In the genomic region with DNA sequence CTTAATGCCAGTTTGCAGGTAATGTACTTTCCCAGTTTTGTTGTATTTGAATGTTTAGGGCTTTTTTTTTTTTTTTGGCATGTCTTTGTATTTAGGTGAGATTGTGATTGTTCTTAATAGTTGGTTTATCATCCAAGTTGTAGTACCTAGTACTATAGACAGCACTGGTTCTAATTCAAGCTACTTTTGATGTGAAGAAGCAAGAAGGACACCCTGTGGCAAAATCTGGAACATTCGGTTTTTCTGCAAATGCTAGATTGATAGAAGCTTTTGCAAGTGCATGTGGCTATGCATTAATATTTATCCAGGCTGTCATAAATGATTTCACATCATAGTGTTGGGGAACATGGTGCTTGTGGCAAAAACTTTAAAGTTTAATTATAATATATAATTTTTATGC, we compare ENCODE assay signal across 8 cellular contexts.
DNase-seq lines count a peak whose midpoint lies in the region; ATAC-seq and TF ChIP-seq lines count a peak whose summit lies in the region.

No MANE protein-coding gene starts in this region.

- peaks cover 23% of the 10 kb centered on the region for H3K4me1 ChIP-seq in OCI-LY3 (ENCODE audit: low read length)

- no peak overlapping the region for H3K9ac ChIP-seq in OCI-LY3 (ENCODE audit: low read length)

- ATAC-seq in HG03520 (IDR thresholded peaks at IDR 0.05; ENCODE audit: unreplicated experiment) (peak; percentile 48), GM18909 (IDR thresholded peaks at IDR 0.05; ENCODE audit: poor library complexity, unreplicated experiment) (no peak)
- ATAC-seq in stimulated activated effector memory CD8-positive, alpha-beta T cell treated with anti-CD3 and anti-CD28 coated beads, Interleukin-12 subunit alpha, Interleukin-12 subunit beta, amount 100 ng/mL, for 72 hours = no peak

- H3K27ac ChIP-seq in C4-2B (no peak overlapping the region), OCI-LY3 (ENCODE audit: low read length) (no peak overlapping the region)

- no peaks in the 10 kb centered on the region for H3K36me3 Mint-ChIP-seq in stimulated activated effector memory CD8-positive, alpha-beta T cell treated with anti-CD3 and anti-CD28 coated beads, Interleukin-12 subunit alpha, Interleukin-12 subunit beta, amount 100 ng/mL, for 72 hours

- DNase-seq in globus pallidus (ENCODE audit: low spot score) (peak; percentile 15), T-helper 1 cell (no peak), germinal center (ENCODE audit: low spot score) (no peak)
- DNase-seq in stimulated activated effector memory CD8-positive, alpha-beta T cell treated with anti-CD3 and anti-CD28 coated beads, Interleukin-12 subunit alpha, Interleukin-12 subunit beta, amount 100 ng/mL, for 72 hours (ENCODE audit: low spot score in 2 of 2) = no peak

- no peaks in the 10 kb centered on the region for H3K27me3 ChIP-seq in OCI-LY3 (ENCODE audit: low read depth, low read length)

- no peaks in the 10 kb centered on the region for H3K4me1 Mint-ChIP-seq in stimulated activated effector memory CD8-positive, alpha-beta T cell treated with anti-CD3 and anti-CD28 coated beads, Interleukin-12 subunit alpha, Interleukin-12 subunit beta, amount 100 ng/mL, for 72 hours

- H2AFZ ChIP-seq in OCI-LY3 (ENCODE audit: low read depth, low read length) = no peak overlapping the region

- H3K27ac Mint-ChIP-seq in stimulated activated effector memory CD8-positive, alpha-beta T cell treated with anti-CD3 and anti-CD28 coated beads, Interleukin-12 subunit alpha, Interleukin-12 subunit beta, amount 100 ng/mL, for 72 hours = no peak overlapping the region

- no peaks in the 10 kb centered on the region for H3K79me2 ChIP-seq in OCI-LY3 (ENCODE audit: low read length)

- TF ChIP-seq CTCF in C4-2B (conservative IDR thresholded peaks at IDR 0.05) (peak; percentile 45), OCI-LY3 (IDR thresholded peaks at IDR 0.05; ENCODE audit: low read depth, low read length) (peak; percentile 73)

- no peaks in the 10 kb centered on the region for H3K36me3 ChIP-seq in OCI-LY3 (replicated peaks; ENCODE audit: low read depth, low read length)

- H3K4me2 ChIP-seq in OCI-LY3 (ENCODE audit: low read length) = no peak overlapping the region

- no peak overlapping the region for H3K4me3 Mint-ChIP-seq in stimulated activated effector memory CD8-positive, alpha-beta T cell treated with anti-CD3 and anti-CD28 coated beads, Interleukin-12 subunit alpha, Interleukin-12 subunit beta, amount 100 ng/mL, for 72 hours

- no peaks in the 10 kb centered on the region for H3K9me3 ChIP-seq in OCI-LY3 (ENCODE audit: insufficient read depth, low read length)

- H3K4me3 ChIP-seq in OCI-LY3 (ENCODE audit: low read length) = no peak overlapping the region

- H3K9me3 Mint-ChIP-seq in stimulated activated effector memory CD8-positive, alpha-beta T cell treated with anti-CD3 and anti-CD28 coated beads, Interleukin-12 subunit alpha, Interleukin-12 subunit beta, amount 100 ng/mL, for 72 hours = no peaks in the 10 kb centered on the region

- H4K20me1 ChIP-seq in OCI-LY3 (ENCODE audit: insufficient read depth, low read length) = no peaks in the 10 kb centered on the region
